ENCODE assay signal across 16 cellular contexts in genomic region chr19:34229721-34230120, GRCh38.
"Had no signal": no experiment of that assay in that cellular context is flagged by ENCODE, and none has a peak within 500 bp of the region (broad histone marks: within the 10 kb centered on the region; RNA-seq: fewer than 3 reads in every experiment).

No MANE protein-coding gene starts in this region.

- H3K4me3 Mint-ChIP-seq: activated naive CD8-positive, alpha-beta T cell treated with anti-CD3 and anti-CD28 coated beads, Interleukin-2, amount 10 ng/mL, durations not matched to agents 7 days and 5 days; naive B cell; T-cell had no signal

- H3K27me3 ChIP-seq: breast epithelium, stomach had no signal

- H3K4me1 ChIP-seq: breast epithelium had no signal

- H3K9me3 ChIP-seq: breast epithelium, SK-N-SH, stomach, thoracic aorta had no signal

- H3K27me3 Mint-ChIP-seq: activated naive CD8-positive, alpha-beta T cell treated with anti-CD3 and anti-CD28 coated beads, Interleukin-2, amount 10 ng/mL, durations not matched to agents 7 days and 5 days; naive B cell; T-cell had no signal

- H3K4me2 ChIP-seq: SK-N-SH had no signal

- H3K9me3 Mint-ChIP-seq: activated naive CD8-positive, alpha-beta T cell treated with anti-CD3 and anti-CD28 coated beads, Interleukin-2, amount 10 ng/mL, durations not matched to agents 7 days and 5 days; activated T-helper 2 cell treated with anti-CD3 and anti-CD28 coated beads, Interferon-gamma antibody, Interleukin-2, Interleukin-4, amounts not matched to agents 10 μg/mL and 5 μg/mL and 100 μg/mL, durations not matched to agents 14 hours and 24 hours and 36 hours; naive B cell; T-cell had no signal

- ATAC-seq: T-cell had no signal

- H3K9ac ChIP-seq: SK-N-SH had no signal

- DNase-seq: activated CD4-positive, alpha-beta T cell treated with anti-CD3 and anti-CD28 coated beads for 1 hour; activated CD8-positive, alpha-beta memory T cell treated with anti-CD3 and anti-CD28 coated beads, Interleukin-2, amount 50 U/mL, for 48 hours; activated naive CD8-positive, alpha-beta T cell treated with anti-CD3 and anti-CD28 coated beads, Interleukin-2, amount 10 ng/mL, durations not matched to agents 7 days and 5 days; aorta; islet precursor cell; naive B cell; retina; SHP77; SK-N-SH; stimulated activated CD4-positive, alpha-beta T cell treated with anti-CD3 and anti-CD28 coated beads, Interleukin-4, amount 100 ng/mL, for 24 hours; stomach; T-cell; T1000 had no signal

- H3K27ac Mint-ChIP-seq: activated naive CD8-positive, alpha-beta T cell treated with anti-CD3 and anti-CD28 coated beads, Interleukin-2, amount 10 ng/mL, durations not matched to agents 7 days and 5 days; activated T-helper 2 cell treated with anti-CD3 and anti-CD28 coated beads, Interferon-gamma antibody, Interleukin-2, Interleukin-4, amounts not matched to agents 10 μg/mL and 5 μg/mL and 100 μg/mL, durations not matched to agents 14 hours and 24 hours and 36 hours; T-cell had no signal

- H3K4me3 ChIP-seq: breast epithelium, stomach, thoracic aorta had no signal

- H3K27ac ChIP-seq: breast epithelium, stomach had no signal
